In genomic region chr5:173764321-173765029, GRCh38 we compare ENCODE assay signal across 8 cellular contexts.
DNase-seq lines count a peak whose midpoint lies in the region; ATAC-seq and TF ChIP-seq lines count a peak whose summit lies in the region.

No MANE protein-coding gene starts in this region.

- peak; percentile 86 for ATAC-seq in lung (ENCODE audit: insufficient read depth, low FRiP score)
- no peak for ATAC-seq in GM18502 (IDR thresholded peaks at IDR 0.05; ENCODE audit: poor library complexity, unreplicated experiment)

- H3K27ac ChIP-seq in coronary artery (peak overlapping the region in 1 of 2 donors; percentile 26), lung (ENCODE audit: low read depth in 1 of 2, low read length in 1 of 2) (peak overlapping the region; percentile 66 to 78)

- CTCF ChIA-PET in Calu3 (lab: Charles Lee) = interaction anchor here (0.6 to 1.6 kb wide), 17 partner anchors 18 to 1224 kb away, joined by 3 to 7 read pairs (median 4); no protein-coding TSS in a partner anchor

- H3K27ac Mint-ChIP-seq in Calu3 (ENCODE audit: unreplicated experiment) = peak overlapping the region; percentile 96
- no peak overlapping the region for H3K27ac Mint-ChIP-seq in endothelial cell (ENCODE audit: unreplicated experiment)

- DNase-seq in Calu3 = peak; percentile 92
- peak; percentile 67 for DNase-seq in NCI-H526 treated with DMSO at 0.1 percent for 48 hours (lab: John Stamatoyannopoulos, UW)
- DNase-seq in coronary artery (ENCODE audit: low spot score) = peak; percentile 83
- DNase-seq in lung (ENCODE audit: low spot score) = peak; percentile 79
- no peak for DNase-seq in activated CD8-positive, alpha-beta memory T cell treated with anti-CD3 and anti-CD28 coated beads for 24 hours
- no peak for DNase-seq in OCI-M2 (lab: John Stamatoyannopoulos, UW; ENCODE audit: unreplicated experiment)
- no peak for DNase-seq in endothelial cell (ENCODE audit: low spot score)

- H3K36me3 Mint-ChIP-seq in Calu3 (ENCODE audit: insufficient read depth, unreplicated experiment) (peaks cover 28% of the 10 kb centered on the region), endothelial cell (ENCODE audit: low read depth, unreplicated experiment) (no peaks in the 10 kb centered on the region)

- no peak for TF ChIP-seq CTCF in Calu3 (IDR thresholded peaks at IDR 0.05; ENCODE audit: unreplicated experiment)
- no peak for TF ChIP-seq CTCF in coronary artery (IDR thresholded peaks at IDR 0.05)
- no peak for TF ChIP-seq CTCF in lung (IDR thresholded peaks at IDR 0.05; ENCODE audit: control extremely low read depth, extremely low read depth)
- no peak for TF ChIP-seq CTCF in endothelial cell (IDR thresholded peaks at IDR 0.05; ENCODE audit: unreplicated experiment)

- no peaks in the 10 kb centered on the region for H3K27me3 ChIP-seq in lung (ENCODE audit: control insufficient read depth, insufficient read depth)

- H3K9me3 ChIP-seq in lung (ENCODE audit: control insufficient read depth in 2 of 2, insufficient read depth in 1 of 2, low read length in 1 of 2) = no peaks in the 10 kb centered on the region

- BruUV-seq in Calu3 (replicated peaks; lab: Mats Ljungman, UMichigan) = no TSS peak

- H3K4me3 ChIP-seq in coronary artery = no peak overlapping the region
- no peak overlapping the region for H3K4me3 ChIP-seq in lung

- H3K4me3 Mint-ChIP-seq in Calu3 (ENCODE audit: low read depth, unreplicated experiment) (peak overlapping the region; percentile 27), endothelial cell (ENCODE audit: unreplicated experiment) (no peak overlapping the region)

- H3K9me3 Mint-ChIP-seq in Calu3 (ENCODE audit: low read depth, unreplicated experiment) (no peaks in the 10 kb centered on the region), endothelial cell (ENCODE audit: unreplicated experiment) (no peaks in the 10 kb centered on the region)

- no peaks in the 10 kb centered on the region for H3K27me3 Mint-ChIP-seq in Calu3 (ENCODE audit: unreplicated experiment)
- peaks cover 1% of the 10 kb centered on the region for H3K27me3 Mint-ChIP-seq in endothelial cell (ENCODE audit: unreplicated experiment)

- intact Hi-C loops in Calu3 (cut with micrococcal nuclease; ENCODE audit: unreplicated experiment) = loop anchor here (1.0 to 5.0 kb wide), 3 partner anchors 60 to 208 kb away; no protein-coding TSS in a partner anchor

- no peaks in the 10 kb centered on the region for H3K36me3 ChIP-seq in lung (ENCODE audit: control insufficient read depth in 2 of 2, insufficient read depth in 2 of 2, low read length in 2 of 2)

- peaks cover 2 to 5% of the 10 kb centered on the region in 2 donors for H3K4me1 ChIP-seq in lung (ENCODE audit: control insufficient read depth in 2 of 2, insufficient read depth in 2 of 2, low read length in 2 of 2)

- 56 to 72% methylated on average over 14 of the region's 14 CpGs for WGBS in lung, 2 donors

- peaks cover 51% of the 10 kb centered on the region for H3K4me1 Mint-ChIP-seq in Calu3 (ENCODE audit: low read depth, unreplicated experiment)
- peaks cover 18% of the 10 kb centered on the region for H3K4me1 Mint-ChIP-seq in endothelial cell (ENCODE audit: unreplicated experiment)

Comparison
In these comparisons a context has a peak if more than half of its experiments do, and no peak if none do; other contexts are left out.
1. DNase-seq: peak in Calu3 (single experiment), NCI-H526 treated with DMSO at 0.1 percent for 48 hours (single experiment), coronary artery (single experiment) and lung (single experiment); none in activated CD8-positive, alpha-beta memory T cell treated with anti-CD3 and anti-CD28 coated beads for 24 hours (single experiment), OCI-M2 (single experiment) and endothelial cell (single experiment).